11 cellular contexts compared by ENCODE assay signal in genomic region chr16:29665294-29666077, GRCh38. TPM values are rescaled to one million over a fixed set of nuclear protein-coding genes. Genes with fewer than 3 reads are reported as not detected.
DNase-seq lines count a peak whose midpoint lies in the region; ATAC-seq and TF ChIP-seq lines count a peak whose summit lies in the region.
"Had no signal": no experiment of that assay in that cellular context is flagged by ENCODE, and none has a peak within 500 bp of the region (broad histone marks: within the 10 kb centered on the region; RNA-seq: fewer than 3 reads in every experiment).

No MANE protein-coding gene starts in this region.

- no peak for TF ChIP-seq POLR2A in tibial nerve (IDR thresholded peaks at IDR 0.05)

- intact Hi-C loops in activated naive CD4-positive, alpha-beta T cell treated with anti-CD3 and anti-CD28 coated beads for 36 hours (cut with micrococcal nuclease): loop anchor here (2.0 to 5.0 kb wide), 2 partner anchors 53 to 63 kb away; no protein-coding TSS in a partner anchor
- intact Hi-C loops in naive thymus-derived CD4-positive, alpha-beta T cell (cut with micrococcal nuclease): loop anchor here in 1 of 2 donors (2.0 kb wide), 1 partner anchor 53 kb away; no protein-coding TSS in a partner anchor

- POLR2A ChIA-PET in naive thymus-derived CD4-positive, alpha-beta T cell (lab: Charles Lee): interaction anchor here (0.6 to 3.0 kb wide), 14 partner anchors 7 to 308 kb away, joined by 3 to 16 read pairs (median 3); partner anchors contain the start of genes PAGR1 and TAOK2

- peaks cover 6% of the 10 kb centered on the region; the same call in 1 of the 2 replicates for H3F3A ChIP-seq in OCI-LY1 (ENCODE audit: insufficient read depth, low read length)

- peaks cover 28% of the 10 kb centered on the region for H3K36me3 Mint-ChIP-seq in activated naive CD4-positive, alpha-beta T cell treated with anti-CD3 and anti-CD28 coated beads for 36 hours (ENCODE audit: low read depth)
- H3K36me3 Mint-ChIP-seq in naive thymus-derived CD4-positive, alpha-beta T cell: peaks cover 0 to 47% (median 10%) of the 10 kb centered on the region in 5 donors

- H3K4me3 ChIP-seq in BLaER1 treated with 17β-estradiol and CSF1 and Interleukin-3, amounts not matched to agents 10 nM and 100 nM: peak overlapping the region; percentile 65 to 92 (median 87)
- peak overlapping the region; percentile 83 for H3K4me3 ChIP-seq in OCI-LY1 (ENCODE audit: low read depth, low read length, poor library complexity, severe bottlenecking)
- peak overlapping the region; percentile 95 for H3K4me3 ChIP-seq in naive thymus-derived CD4-positive, alpha-beta T cell (ENCODE audit: low read length)
- H3K4me3 ChIP-seq in tibial nerve: no peak overlapping the region

- H3K27ac ChIP-seq in BLaER1 treated with 17β-estradiol and CSF1 and Interleukin-3, amounts not matched to agents 10 nM and 100 nM: peak overlapping the region; percentile 7 to 96 (median 91); a peak in 21 of 22 replicates
- H3K27ac ChIP-seq in OCI-LY1 (ENCODE audit: low read depth, low read length, poor library complexity, severe bottlenecking) (peak overlapping the region; percentile 93), tibial nerve (no peak overlapping the region)
- H3K27ac ChIP-seq in naive thymus-derived CD4-positive, alpha-beta T cell (ENCODE audit: low read depth, low read length): peak overlapping the region; percentile 94
- H3K27ac ChIP-seq: coronary artery, prostate gland had no signal

- H3K79me2 ChIP-seq in OCI-LY1 (ENCODE audit: insufficient read depth, low read length): peaks cover 32% of the 10 kb centered on the region

- H3K27me3 Mint-ChIP-seq in activated naive CD4-positive, alpha-beta T cell treated with anti-CD3 and anti-CD28 coated beads for 36 hours (ENCODE audit: low read depth): no peaks in the 10 kb centered on the region
- no peaks in the 10 kb centered on the region for H3K27me3 Mint-ChIP-seq in naive thymus-derived CD4-positive, alpha-beta T cell

- TF ChIP-seq EP300 in tibial nerve (IDR thresholded peaks at IDR 0.05): no peak

- H3K9me2 ChIP-seq in OCI-LY1 (ENCODE audit: low read depth, low read length): no peaks in the 10 kb centered on the region

- WGBS in tibial nerve, 2 donors: 60 to 66% methylated on average over 14 to 15 of the region's 15 CpGs

- peaks cover 0 to 50% (median 26%) of the 10 kb centered on the region in 11 experiments; a peak in 19 of 22 replicates for H3K36me3 ChIP-seq in BLaER1 treated with 17β-estradiol and CSF1 and Interleukin-3, amounts not matched to agents 10 nM and 100 nM
- peaks cover 10% of the 10 kb centered on the region; the same call in 1 of the 2 replicates for H3K36me3 ChIP-seq in OCI-LY1 (ENCODE audit: insufficient read depth, low read length)
- peaks cover 0 to 6% (median 0%) of the 10 kb centered on the region in 3 experiments for H3K36me3 ChIP-seq in naive thymus-derived CD4-positive, alpha-beta T cell (ENCODE audit: control insufficient read depth in 2 of 3, insufficient read depth in 3 of 3, low read length in 3 of 3)
- no peaks in the 10 kb centered on the region for H3K36me3 ChIP-seq in tibial nerve
- H3K36me3 ChIP-seq: prostate gland had no signal

- DNase-seq in activated naive CD4-positive, alpha-beta T cell treated with anti-CD3 and anti-CD28 coated beads for 36 hours: peak; percentile 60
- DNase-seq in naive thymus-derived CD4-positive, alpha-beta T cell: peak in 7 of 9 donors; percentile 26 to 46 (median 33)
- no peak for DNase-seq in tibial nerve (ENCODE audit: low spot score in 2 of 2)
- no peak for DNase-seq in SK-N-DZ (ENCODE audit: low spot score)
- no peak for DNase-seq in occipital lobe (lab: John Stamatoyannopoulos, UW)
- DNase-seq: NCI-H187 treated with DMSO at 0.1 percent for 48 hours had no signal

- H3K9ac ChIP-seq in BLaER1 treated with 17β-estradiol and CSF1 and Interleukin-3, amounts not matched to agents 10 nM and 100 nM: peak overlapping the region; percentile 81 to 93 (median 86)
- peak overlapping the region; percentile 90 for H3K9ac ChIP-seq in OCI-LY1 (ENCODE audit: low read length)

- no peaks in the 10 kb centered on the region for H3K9me3 Mint-ChIP-seq in activated naive CD4-positive, alpha-beta T cell treated with anti-CD3 and anti-CD28 coated beads for 36 hours
- H3K9me3 Mint-ChIP-seq in naive thymus-derived CD4-positive, alpha-beta T cell: peaks cover 0 to 5% (median 0%) of the 10 kb centered on the region in 11 donors

- no peak overlapping the region for H2AFZ ChIP-seq in OCI-LY1 (ENCODE audit: low read length)

- ATAC-seq in naive thymus-derived CD4-positive, alpha-beta T cell: peak; percentile 9
- no peak for ATAC-seq in HG03469 (IDR thresholded peaks at IDR 0.05; ENCODE audit: unreplicated experiment)

- H3K4me2 ChIP-seq in BLaER1 treated with 17β-estradiol and CSF1 and Interleukin-3, amounts not matched to agents 10 nM and 100 nM: peak overlapping the region; percentile 96 to 100 (median 99)
- H3K4me2 ChIP-seq in OCI-LY1 (ENCODE audit: low read length): peak overlapping the region; percentile 84

- TF ChIP-seq CTCF in OCI-LY1 (IDR thresholded peaks at IDR 0.05; ENCODE audit: low read length) (no peak), tibial nerve (IDR thresholded peaks at IDR 0.05) (no peak)

- peaks cover 62 to 93% (median 79%) of the 10 kb centered on the region in 10 experiments for H3K4me1 ChIP-seq in BLaER1 treated with 17β-estradiol and CSF1 and Interleukin-3, amounts not matched to agents 10 nM and 100 nM
- H3K4me1 ChIP-seq in OCI-LY1 (ENCODE audit: insufficient read depth, low read length, severe bottlenecking) (peaks cover 55% of the 10 kb centered on the region), tibial nerve (peaks cover 0 to 15% (median 7%) of the 10 kb centered on the region in 4 donors)
- peaks cover 36 to 41% of the 10 kb centered on the region in 2 donors for H3K4me1 ChIP-seq in naive thymus-derived CD4-positive, alpha-beta T cell (ENCODE audit: control insufficient read depth in 2 of 2, insufficient read depth in 2 of 2, low read length in 2 of 2)
- H3K4me1 ChIP-seq: prostate gland had no signal

- peak overlapping the region; percentile 98 for H3K27ac Mint-ChIP-seq in activated naive CD4-positive, alpha-beta T cell treated with anti-CD3 and anti-CD28 coated beads for 36 hours
- peak overlapping the region; percentile 90 to 99 (median 98) for H3K27ac Mint-ChIP-seq in naive thymus-derived CD4-positive, alpha-beta T cell

- no peaks in the 10 kb centered on the region for H3K9me3 ChIP-seq in BLaER1 treated with 17β-estradiol and CSF1 and Interleukin-3, amounts not matched to agents 10 nM and 100 nM (replicated peaks in 1 of 11)
- H3K9me3 ChIP-seq in OCI-LY1 (ENCODE audit: low read length) (no peaks in the 10 kb centered on the region), tibial nerve (no peaks in the 10 kb centered on the region)
- no peaks in the 10 kb centered on the region for H3K9me3 ChIP-seq in naive thymus-derived CD4-positive, alpha-beta T cell (ENCODE audit: control insufficient read depth in 2 of 3, low read length in 3 of 3)
- H3K9me3 ChIP-seq: prostate gland had no signal

- peak overlapping the region; percentile 96 for H3K4me3 Mint-ChIP-seq in activated naive CD4-positive, alpha-beta T cell treated with anti-CD3 and anti-CD28 coated beads for 36 hours
- H3K4me3 Mint-ChIP-seq in naive thymus-derived CD4-positive, alpha-beta T cell: peak overlapping the region; percentile 91 to 99 (median 98)

- H4K20me1 ChIP-seq in BLaER1 treated with 17β-estradiol and CSF1 and Interleukin-3, amounts not matched to agents 10 nM and 100 nM: peaks cover 25 to 72% (median 60%) of the 10 kb centered on the region in 11 experiments; a peak in 18 of 22 replicates
- H4K20me1 ChIP-seq in OCI-LY1 (ENCODE audit: insufficient read depth, low read length): no peaks in the 10 kb centered on the region

- CTCF ChIA-PET in activated naive CD4-positive, alpha-beta T cell treated with anti-CD3 and anti-CD28 coated beads for 36 hours (lab: Charles Lee): interaction anchor here (0.7 to 3.3 kb wide), 6 partner anchors 11 to 39 kb away, joined by 4 to 10 read pairs (median 4); partner anchors contain the start of gene QPRT
- CTCF ChIA-PET in naive thymus-derived CD4-positive, alpha-beta T cell (lab: Charles Lee): interaction anchor here (0.6 to 0.7 kb wide), 2 partner anchors 261 to 279 kb away, joined by 3 read pairs; partner anchors contain the start of gene KCTD13

- no peaks in the 10 kb centered on the region for H3K27me3 ChIP-seq in BLaER1 treated with 17β-estradiol and CSF1 and Interleukin-3, amounts not matched to agents 10 nM and 100 nM
- H3K27me3 ChIP-seq in OCI-LY1 (ENCODE audit: insufficient read depth, low read length) (no peaks in the 10 kb centered on the region), tibial nerve (no peaks in the 10 kb centered on the region)
- H3K27me3 ChIP-seq in naive thymus-derived CD4-positive, alpha-beta T cell (ENCODE audit: control insufficient read depth in 2 of 2, insufficient read depth in 2 of 2, low read length in 2 of 2): no peaks in the 10 kb centered on the region

- H3K4me1 Mint-ChIP-seq in activated naive CD4-positive, alpha-beta T cell treated with anti-CD3 and anti-CD28 coated beads for 36 hours (ENCODE audit: low read depth): peaks cover 49% of the 10 kb centered on the region
- peaks cover 32 to 66% (median 58%) of the 10 kb centered on the region in 7 donors for H3K4me1 Mint-ChIP-seq in naive thymus-derived CD4-positive, alpha-beta T cell

RNA-seq across cellular contexts. Expression of gene SPN, which starts 2.4 kb away (rescaled TPM):
- total RNA-seq in activated naive CD4-positive, alpha-beta T cell treated with anti-CD3 and anti-CD28 coated beads for 36 hours: 10 to 100 TPM; 51.9 to 53.2 TPM
- 100 to 1,000 TPM in 4 of 5 experiments, 10 to 100 TPM in 1; 79.5 to 333 (median 124) TPM for total RNA-seq in naive thymus-derived CD4-positive, alpha-beta T cell
- polyA plus RNA-seq in naive thymus-derived CD4-positive, alpha-beta T cell: 100 to 1,000 TPM in 1 of 2 donors, 10 to 100 TPM in 1; 96.0 to 183 TPM
- 1 to 10 TPM; 1.1 to 1.5 (median 1.3) TPM for total RNA-seq in tibial nerve
- polyA plus RNA-seq in SK-N-DZ (2014; cell fraction: cytosol; rRNA removed): 1.1 and 1.8 TPM in 2 replicates
- 0.45 and 0.51 TPM in 2 replicates for polyA plus RNA-seq in SK-N-DZ (2014; cell fraction: nucleus; rRNA removed)
- total RNA-seq in occipital lobe: 0.16 TPM

RNA-seq across cellular contexts. Expression of gene QPRT, which starts 13.5 kb away (rescaled TPM):
- total RNA-seq in activated naive CD4-positive, alpha-beta T cell treated with anti-CD3 and anti-CD28 coated beads for 36 hours: 1 to 10 TPM; 8.3 to 9.2 TPM
- total RNA-seq in naive thymus-derived CD4-positive, alpha-beta T cell: 1 to 10 TPM in 3 of 5 experiments, under 1 TPM in 2; 0.57 to 6.5 (median 1.4) TPM
- polyA plus RNA-seq in naive thymus-derived CD4-positive, alpha-beta T cell: under 1 TPM; 0.54 to 0.66 TPM
- total RNA-seq in tibial nerve (10 to 100 TPM; 15.3 to 50.4 (median 38.5) TPM), occipital lobe (4.4 TPM)
- 171 and 173 TPM in 2 replicates for polyA plus RNA-seq in SK-N-DZ (2014; cell fraction: cytosol; rRNA removed)
- 105 TPM in 2 replicates for polyA plus RNA-seq in SK-N-DZ (2014; cell fraction: nucleus; rRNA removed)

Comparison
In these comparisons a context has a peak if more than half of its experiments do, and no peak if none do; other contexts are left out.
1. H3K27ac ChIP-seq: peak in BLaER1 treated with 17β-estradiol and CSF1 and Interleukin-3, amounts not matched to agents 10 nM and 100 nM (11 of 11), OCI-LY1 (single experiment) and naive thymus-derived CD4-positive, alpha-beta T cell (single experiment); none in tibial nerve (0 of 4).
2. H3K4me3 ChIP-seq: peak in BLaER1 treated with 17β-estradiol and CSF1 and Interleukin-3, amounts not matched to agents 10 nM and 100 nM (10 of 10), OCI-LY1 (single experiment) and naive thymus-derived CD4-positive, alpha-beta T cell (single experiment); none in tibial nerve (0 of 4).
3. DNase-seq: peak in activated naive CD4-positive, alpha-beta T cell treated with anti-CD3 and anti-CD28 coated beads for 36 hours (single experiment) and naive thymus-derived CD4-positive, alpha-beta T cell (7 of 9); none in tibial nerve (0 of 2), SK-N-DZ (single experiment) and occipital lobe (single experiment).
4. RNA of gene SPN, which starts 2.4 kb away (total RNA-seq): 79.5 to 333 TPM in naive thymus-derived CD4-positive, alpha-beta T cell and 51.9 to 53.2 TPM in activated naive CD4-positive, alpha-beta T cell treated with anti-CD3 and anti-CD28 coated beads for 36 hours; 1.1 to 1.5 TPM in tibial nerve and 0.16 TPM in occipital lobe (single experiment); every median in the first group is over 10 times any median in the second.